8 cellular contexts compared by ENCODE assay signal in genomic region chr17:68197091-68197996, GRCh38. TPM values are rescaled to one million over a fixed set of nuclear protein-coding genes. Genes with fewer than 3 reads are reported as not detected.
DNase-seq lines count a peak whose midpoint lies in the region; ATAC-seq and TF ChIP-seq lines count a peak whose summit lies in the region.

No MANE protein-coding gene starts in this region.

- H3K4me1 ChIP-seq in CD4-positive, CD25-positive, alpha-beta regulatory T cell (ENCODE audit: control insufficient read depth, insufficient read depth, low read length, poor library complexity, severe bottlenecking): peaks cover 56% of the 10 kb centered on the region
- H3K4me1 ChIP-seq in MM.1S (ENCODE audit: low read length) (peaks cover 13% of the 10 kb centered on the region), ascending aorta (peaks cover 31 to 50% of the 10 kb centered on the region in 2 donors), vagina (peaks cover 57% of the 10 kb centered on the region), left lung (peaks cover 21 to 54% of the 10 kb centered on the region in 2 donors)

- peak overlapping the region; percentile 78 to 90 (median 84) for H3K4me3 Mint-ChIP-seq in CD4-positive, CD25-positive, alpha-beta regulatory T cell

- no peak overlapping the region for H3K27ac ChIP-seq in CD4-positive, CD25-positive, alpha-beta regulatory T cell (ENCODE audit: insufficient read depth, low read length, poor library complexity, severe bottlenecking)
- no peak overlapping the region for H3K27ac ChIP-seq in MM.1S (ENCODE audit: low read length)
- H3K27ac ChIP-seq in ascending aorta: no peak overlapping the region
- H3K27ac ChIP-seq in vagina: no peak overlapping the region
- H3K27ac ChIP-seq in left lung: no peak overlapping the region

- no peaks in the 10 kb centered on the region for H4K20me1 ChIP-seq in MM.1S (ENCODE audit: insufficient read depth, low read length)

- H3K9me3 ChIP-seq in CD4-positive, CD25-positive, alpha-beta regulatory T cell (ENCODE audit: control insufficient read depth in 2 of 2, low read length in 2 of 2): no peaks in the 10 kb centered on the region
- no peaks in the 10 kb centered on the region for H3K9me3 ChIP-seq in MM.1S (replicated peaks; ENCODE audit: insufficient read depth, low read length)
- H3K9me3 ChIP-seq in ascending aorta: no peaks in the 10 kb centered on the region
- no peaks in the 10 kb centered on the region for H3K9me3 ChIP-seq in vagina
- no peaks in the 10 kb centered on the region for H3K9me3 ChIP-seq in left lung

- no peaks in the 10 kb centered on the region for H3K36me3 Mint-ChIP-seq in CD4-positive, CD25-positive, alpha-beta regulatory T cell

- no peak overlapping the region for H3K9ac ChIP-seq in MM.1S (ENCODE audit: low read length)

- no peaks in the 10 kb centered on the region for H3K9me3 Mint-ChIP-seq in CD4-positive, CD25-positive, alpha-beta regulatory T cell

- H3K27me3 ChIP-seq in CD4-positive, CD25-positive, alpha-beta regulatory T cell (ENCODE audit: control insufficient read depth, insufficient read depth, low read length): no peaks in the 10 kb centered on the region
- H3K27me3 ChIP-seq in MM.1S (replicated peaks; ENCODE audit: insufficient read depth, low read length): peaks cover 68% of the 10 kb centered on the region
- peaks cover 37% of the 10 kb centered on the region for H3K27me3 ChIP-seq in ascending aorta
- peaks cover 16% of the 10 kb centered on the region for H3K27me3 ChIP-seq in vagina
- H3K27me3 ChIP-seq in left lung: peaks cover 48 to 96% of the 10 kb centered on the region in 2 donors

- H3K27ac Mint-ChIP-seq in CD4-positive, CD25-positive, alpha-beta regulatory T cell: no peak overlapping the region

- H3K36me3 ChIP-seq in CD4-positive, CD25-positive, alpha-beta regulatory T cell (ENCODE audit: control insufficient read depth, insufficient read depth, low read length): no peaks in the 10 kb centered on the region
- no peaks in the 10 kb centered on the region for H3K36me3 ChIP-seq in MM.1S (replicated peaks; ENCODE audit: insufficient read depth, low read length)
- H3K36me3 ChIP-seq in ascending aorta: no peaks in the 10 kb centered on the region
- H3K36me3 ChIP-seq in vagina: no peaks in the 10 kb centered on the region
- H3K36me3 ChIP-seq in left lung: no peaks in the 10 kb centered on the region

- H3K79me2 ChIP-seq in MM.1S (ENCODE audit: low read length): no peaks in the 10 kb centered on the region

- H3F3A ChIP-seq in MM.1S (ENCODE audit: insufficient read depth, low read length): peaks cover 3% of the 10 kb centered on the region; the same call in 1 of the 2 replicates

- TF ChIP-seq CTCF in MM.1S (IDR thresholded peaks at IDR 0.05; ENCODE audit: low read length) (no peak), ascending aorta (IDR thresholded peaks at IDR 0.05) (no peak), vagina (IDR thresholded peaks at IDR 0.05) (no peak), left lung (IDR thresholded peaks at IDR 0.05) (no peak)

- peak overlapping the region; percentile 67 for H3K4me2 ChIP-seq in MM.1S (ENCODE audit: low read depth, low read length)

- H3K9me2 ChIP-seq in MM.1S (replicated peaks; ENCODE audit: insufficient read depth, low read length): no peaks in the 10 kb centered on the region

- no peak overlapping the region for H2AFZ ChIP-seq in MM.1S (ENCODE audit: low read length)

- H3K27me3 Mint-ChIP-seq in CD4-positive, CD25-positive, alpha-beta regulatory T cell: peaks cover 39% of the 10 kb centered on the region

- TF ChIP-seq POLR2A in vagina (IDR thresholded peaks at IDR 0.05): no peak

- DNase-seq in CD4-positive, CD25-positive, alpha-beta regulatory T cell: peak in 2 of 3 donors; percentile 27 to 34
- DNase-seq in MM.1S (no peak), ascending aorta (ENCODE audit: low spot score in 2 of 2) (no peak), mesenteric fat pad (ENCODE audit: low spot score) (peak; percentile 85), vagina (ENCODE audit: extremely low spot score in 2 of 2) (peak in 1 of 2 donors; percentile 77), SHP77 (lab: John Stamatoyannopoulos, UW) (no peak), COLO829 (ENCODE audit: low spot score) (no peak), left lung (no peak)

- ATAC-seq in CD4-positive, CD25-positive, alpha-beta regulatory T cell (ENCODE audit: low read depth in 2 of 2): peak in 1 of 2 donors; percentile 11
- ATAC-seq in left lung: no peak

- H3K4me3 ChIP-seq in CD4-positive, CD25-positive, alpha-beta regulatory T cell (ENCODE audit: low read depth, low read length): no peak overlapping the region
- peak overlapping the region; percentile 30 for H3K4me3 ChIP-seq in MM.1S (ENCODE audit: low read length)
- peak overlapping the region; percentile 18 to 62 for H3K4me3 ChIP-seq in ascending aorta
- H3K4me3 ChIP-seq in vagina: peak overlapping the region; percentile 38 to 50
- H3K4me3 ChIP-seq in left lung: peak overlapping the region in 1 of 2 donors; percentile 22

- intact Hi-C loops in ascending aorta (cut with DNase I): no loop called here
- intact Hi-C loops in vagina (cut with DNase I): no loop called here
- intact Hi-C loops in left lung (cut with DNase I): no loop called here

- H3K4me1 Mint-ChIP-seq in CD4-positive, CD25-positive, alpha-beta regulatory T cell: peaks cover 6 to 48% (median 16%) of the 10 kb centered on the region in 4 donors

RNA-seq across cellular contexts. Expression of gene AMZ2, which starts 50.5 kb away (rescaled TPM):
- 58.6 TPM for total RNA-seq in CD4-positive, CD25-positive, alpha-beta regulatory T cell
- polyA plus RNA-seq in CD4-positive, CD25-positive, alpha-beta regulatory T cell: 100 to 1,000 TPM; 102 to 116 (median 114) TPM
- total RNA-seq in ascending aorta: 41.6 TPM
- total RNA-seq in mesenteric fat pad: 49.7 TPM
- 39.8 TPM for total RNA-seq in vagina
- 10 to 100 TPM; 48.4 to 66.7 TPM for total RNA-seq in left lung

Comparison
In these comparisons a context has a peak if more than half of its experiments do, and no peak if none do; other contexts are left out.
1. DNase-seq: peak in CD4-positive, CD25-positive, alpha-beta regulatory T cell (2 of 3) and mesenteric fat pad (single experiment); none in MM.1S (single experiment), ascending aorta (0 of 2), SHP77 (0 of 2), COLO829 (single experiment) and left lung (0 of 2).